Comparison of ENCODE assay signal across 8 cellular contexts in genomic region chr18:63074987-63075404, GRCh38.
DNase-seq lines count a peak whose midpoint lies in the region; ATAC-seq and TF ChIP-seq lines count a peak whose summit lies in the region.

No MANE protein-coding gene starts in this region.

- peaks cover 27% of the 10 kb centered on the region for H3K4me1 Mint-ChIP-seq in CD14-positive monocyte
- peaks cover 13% of the 10 kb centered on the region for H3K4me1 Mint-ChIP-seq in central memory CD8-positive, alpha-beta T cell

- DNase-seq in CD14-positive monocyte (ENCODE audit: low spot score) (no peak), NCI-H146 (lab: John Stamatoyannopoulos, UW) (peak; percentile 71), islet precursor cell (peak; percentile 90)
- DNase-seq in activated CD4-positive, CD25-positive, alpha-beta regulatory T cell (lab: John Stamatoyannopoulos, UW), result peak in 3 of 4 experiments; percentile 7 to 41 (median 15)
- DNase-seq in central memory CD8-positive, alpha-beta T cell (ENCODE audit: low spot score in 2 of 2), result no peak
- peak; percentile 56 for DNase-seq in stimulated activated CD4-positive, alpha-beta T cell treated with anti-CD3 and anti-CD28 coated beads, Interleukin-12 subunit alpha, Interleukin-12 subunit beta, amount 100 ng/mL, for 4 hours

- peak overlapping the region; percentile 62 to 91 (median 85) for H3K27ac Mint-ChIP-seq in CD14-positive monocyte
- peak overlapping the region; percentile 75 for H3K27ac Mint-ChIP-seq in central memory CD8-positive, alpha-beta T cell (ENCODE audit: low read depth)

- intact Hi-C loops in CD14-positive monocyte (cut with micrococcal nuclease), result loop anchor here in 1 of 2 donors (10.0 kb wide), 1 partner anchor 80 kb away; no protein-coding TSS in a partner anchor

- no peaks in the 10 kb centered on the region for H3K27me3 Mint-ChIP-seq in CD14-positive monocyte (ENCODE audit: low read depth in 3 of 3)
- H3K27me3 Mint-ChIP-seq in central memory CD8-positive, alpha-beta T cell, result peaks cover 18% of the 10 kb centered on the region

- ATAC-seq in GM21723 (IDR thresholded peaks at IDR 0.05; ENCODE audit: unreplicated experiment) (peak; percentile 55), GM21360 (IDR thresholded peaks at IDR 0.05; ENCODE audit: unreplicated experiment) (no peak)
- ATAC-seq in central memory CD8-positive, alpha-beta T cell (replicated peaks; ENCODE audit: extremely low read depth, poor library complexity, severe bottlenecking), result peak; percentile 74

- H3K36me3 Mint-ChIP-seq in CD14-positive monocyte, result no peaks in the 10 kb centered on the region
- H3K36me3 Mint-ChIP-seq in central memory CD8-positive, alpha-beta T cell (ENCODE audit: insufficient read depth), result peaks cover 4% of the 10 kb centered on the region

- H3K4me3 Mint-ChIP-seq in CD14-positive monocyte, result peak overlapping the region; percentile 81 to 94
- H3K4me3 Mint-ChIP-seq in central memory CD8-positive, alpha-beta T cell, result peak overlapping the region; percentile 74

- TF ChIP-seq CTCF in CD14-positive monocyte (IDR thresholded peaks at IDR 0.05), result no peak

- peaks cover 3 to 7% (median 4%) of the 10 kb centered on the region in 7 donors for H3K9me3 Mint-ChIP-seq in CD14-positive monocyte
- peaks cover 5% of the 10 kb centered on the region for H3K9me3 Mint-ChIP-seq in central memory CD8-positive, alpha-beta T cell

Comparison
In these comparisons a context has a peak if more than half of its experiments do, and no peak if none do; other contexts are left out.
1. DNase-seq: peak in NCI-H146 (single experiment), activated CD4-positive, CD25-positive, alpha-beta regulatory T cell (3 of 4), islet precursor cell (single experiment) and stimulated activated CD4-positive, alpha-beta T cell treated with anti-CD3 and anti-CD28 coated beads, Interleukin-12 subunit alpha, Interleukin-12 subunit beta, amount 100 ng/mL, for 4 hours (single experiment); none in CD14-positive monocyte (single experiment) and central memory CD8-positive, alpha-beta T cell (0 of 2).